In genomic region chr6:105075210-105075609, GRCh38 we compare ENCODE assay signal across 30 cellular contexts.
"Had no signal": no experiment of that assay in that cellular context is flagged by ENCODE, and none has a peak within 500 bp of the region (broad histone marks: within the 10 kb centered on the region; RNA-seq: fewer than 3 reads in every experiment).

No MANE protein-coding gene starts in this region.

- H3K9me3 Mint-ChIP-seq: activated CD4-positive, alpha-beta T cell treated with anti-CD3 and anti-CD28 coated beads, Interleukin-2, amount 10 ng/mL, durations not matched to agents 7 days and 5 days; activated naive CD4-positive, alpha-beta T cell treated with anti-CD3 and anti-CD28 coated beads, Interleukin-2, amount 50 U/mL, for 24 hours; activated naive CD8-positive, alpha-beta T cell treated with anti-CD3 and anti-CD28 coated beads, Interleukin-2, amount 10 ng/mL, durations not matched to agents 7 days and 5 days; activated T-cell treated with anti-CD3 and anti-CD28 coated beads, Interleukin-2, amount 50 U/mL, for 24 hours; activated T-helper 2 cell treated with anti-CD3 and anti-CD28 coated beads, Interferon-gamma antibody, Interleukin-2, Interleukin-4, amounts not matched to agents 10 μg/mL and 5 μg/mL and 100 μg/mL, durations not matched to agents 14 hours and 24 hours and 36 hours; brain had no signal

- H3K36me3 Mint-ChIP-seq: activated naive CD4-positive, alpha-beta T cell treated with anti-CD3 and anti-CD28 coated beads, Interleukin-2, amount 50 U/mL, for 24 hours; activated naive CD8-positive, alpha-beta T cell treated with anti-CD3 and anti-CD28 coated beads, Interleukin-2, amount 10 ng/mL, durations not matched to agents 7 days and 5 days; brain had no signal

- H3K27ac ChIP-seq: adrenal gland, SJCRH30, SK-N-MC had no signal

- H3K36me3 ChIP-seq: adrenal gland, MG63, SJCRH30 had no signal

- H3K4me1 ChIP-seq: adrenal gland had no signal

- H3K4me1 Mint-ChIP-seq: activated CD4-positive, alpha-beta T cell treated with anti-CD3 and anti-CD28 coated beads for 36 hours; activated CD4-positive, alpha-beta T cell treated with anti-CD3 and anti-CD28 coated beads, Interleukin-2, amount 10 ng/mL, durations not matched to agents 7 days and 5 days; activated naive CD4-positive, alpha-beta T cell treated with anti-CD3 and anti-CD28 coated beads, Interleukin-2, amount 50 U/mL, for 24 hours; activated naive CD8-positive, alpha-beta T cell treated with anti-CD3 and anti-CD28 coated beads, Interleukin-2, amount 10 ng/mL, durations not matched to agents 7 days and 5 days had no signal

- H3K27me3 ChIP-seq: adrenal gland, MG63, SJCRH30 had no signal

- H3K4me3 ChIP-seq: adrenal gland, MG63, SJCRH30, SK-N-MC had no signal

- DNase-seq: activated CD4-positive, alpha-beta T cell treated with anti-CD3 and anti-CD28 coated beads for 36 hours; activated CD4-positive, alpha-beta T cell treated with anti-CD3 and anti-CD28 coated beads, Interleukin-2, amount 10 ng/mL, durations not matched to agents 7 days and 5 days; activated CD4-positive, alpha-beta T cell treated with anti-CD3 and anti-CD28 coated beads, Interleukin-2, amount 50 U/mL, for 48 hours; activated CD8-positive, alpha-beta T cell treated with anti-CD3 and anti-CD28 coated beads, Interleukin-2, amount 10 ng/mL, durations not matched to agents 7 days and 5 days; activated gamma-delta T cell; activated naive CD4-positive, alpha-beta T cell treated with Interleukin-2 at 50 U/mL for 16 hours; activated naive CD8-positive, alpha-beta T cell treated with anti-CD3 and anti-CD28 coated beads, Interleukin-2, amount 10 ng/mL, durations not matched to agents 7 days and 5 days; activated T-cell treated with anti-CD3 and anti-CD28 coated beads, Interleukin-2, amount 50 U/mL, for 24 hours; adrenal gland; central memory CD4-positive, alpha-beta T cell; Kasumi-1; KBM-7; MG63; NCI-H1048; NCI-H1105 treated with DMSO at 0.1 percent for 48 hours; NCI-H1436; NCI-H1694; NCI-H2081 treated with DMSO at 0.1 percent for 48 hours; NCI-H2171; NCI-H446 treated with DMSO at 0.1 percent for 48 hours; NCI-H524; SHP77; SJCRH30; T1000 had no signal

- H3K27ac Mint-ChIP-seq: activated CD4-positive, alpha-beta T cell treated with anti-CD3 and anti-CD28 coated beads for 36 hours; activated CD4-positive, alpha-beta T cell treated with anti-CD3 and anti-CD28 coated beads, Interleukin-2, amount 10 ng/mL, durations not matched to agents 7 days and 5 days; activated CD8-positive, alpha-beta T cell treated with anti-CD3 and anti-CD28 coated beads, Interleukin-2, amount 10 ng/mL, durations not matched to agents 7 days and 5 days; activated naive CD4-positive, alpha-beta T cell treated with anti-CD3 and anti-CD28 coated beads, Interleukin-2, amount 50 U/mL, for 24 hours; activated naive CD8-positive, alpha-beta T cell treated with anti-CD3 and anti-CD28 coated beads, Interleukin-2, amount 10 ng/mL, durations not matched to agents 7 days and 5 days; activated T-cell treated with anti-CD3 and anti-CD28 coated beads, Interleukin-2, amount 50 U/mL, for 24 hours; activated T-helper 2 cell treated with anti-CD3 and anti-CD28 coated beads, Interferon-gamma antibody, Interleukin-2, Interleukin-4, amounts not matched to agents 10 μg/mL and 5 μg/mL and 100 μg/mL, durations not matched to agents 14 hours and 24 hours and 36 hours; brain had no signal

- H3K9me3 ChIP-seq: adrenal gland, MG63, SJCRH30 had no signal

- ATAC-seq: activated CD4-positive, alpha-beta T cell treated with anti-CD3 and anti-CD28 coated beads for 36 hours; activated CD4-positive, CD25-positive, alpha-beta regulatory T cell treated with anti-CD3 and anti-CD28 coated beads, Interleukin-2, amount 50 U/mL, for 24 hours; activated CD8-positive, alpha-beta T cell treated with anti-CD3 and anti-CD28 coated beads, Interleukin-2, amount 10 ng/mL, durations not matched to agents 7 days and 5 days; Panc1 had no signal

- H3K4me3 Mint-ChIP-seq: activated CD4-positive, alpha-beta T cell treated with anti-CD3 and anti-CD28 coated beads for 36 hours; activated CD4-positive, alpha-beta T cell treated with anti-CD3 and anti-CD28 coated beads, Interleukin-2, amount 10 ng/mL, durations not matched to agents 7 days and 5 days; activated CD8-positive, alpha-beta T cell treated with anti-CD3 and anti-CD28 coated beads, Interleukin-2, amount 10 ng/mL, durations not matched to agents 7 days and 5 days; activated naive CD4-positive, alpha-beta T cell treated with anti-CD3 and anti-CD28 coated beads, Interleukin-2, amount 50 U/mL, for 24 hours; activated naive CD8-positive, alpha-beta T cell treated with anti-CD3 and anti-CD28 coated beads, Interleukin-2, amount 10 ng/mL, durations not matched to agents 7 days and 5 days; activated T-cell treated with anti-CD3 and anti-CD28 coated beads, Interleukin-2, amount 50 U/mL, for 24 hours; brain had no signal
